Comparison of ENCODE assay signal across 14 cellular contexts in genomic region chr19:54982562-54982961, GRCh38. TPM values are rescaled to one million over a fixed set of nuclear protein-coding genes. Genes with fewer than 3 reads are reported as not detected.
"Had no signal": no experiment of that assay in that cellular context is flagged by ENCODE, and none has a peak within 500 bp of the region (broad histone marks: within the 10 kb centered on the region; RNA-seq: fewer than 3 reads in every experiment).

No MANE protein-coding gene starts in this region.

RNA-seq across cellular contexts. Expression of gene NLRP7, which starts 35.2 kb away (rescaled TPM):
- total RNA-seq: naive thymus-derived CD8-positive, alpha-beta T cell; neural crest cell; omental fat pad; osteocyte; posterior vena cava; pulmonary artery endothelial cell; right atrium auricular region; sciatic nerve; suprapubic skin; transverse colon; ureter; vagina had no signal
- polyA plus RNA-seq: pancreas had no signal

RNA-seq across cellular contexts. Expression of gene GP6, which starts 55.5 kb away (rescaled TPM):
- total RNA-seq: pulmonary artery endothelial cell, smooth muscle cell had no signal
- polyA plus RNA-seq: smooth muscle cell had no signal
